Comparison of ENCODE assay signal across 7 cellular contexts in the genomic region with DNA sequence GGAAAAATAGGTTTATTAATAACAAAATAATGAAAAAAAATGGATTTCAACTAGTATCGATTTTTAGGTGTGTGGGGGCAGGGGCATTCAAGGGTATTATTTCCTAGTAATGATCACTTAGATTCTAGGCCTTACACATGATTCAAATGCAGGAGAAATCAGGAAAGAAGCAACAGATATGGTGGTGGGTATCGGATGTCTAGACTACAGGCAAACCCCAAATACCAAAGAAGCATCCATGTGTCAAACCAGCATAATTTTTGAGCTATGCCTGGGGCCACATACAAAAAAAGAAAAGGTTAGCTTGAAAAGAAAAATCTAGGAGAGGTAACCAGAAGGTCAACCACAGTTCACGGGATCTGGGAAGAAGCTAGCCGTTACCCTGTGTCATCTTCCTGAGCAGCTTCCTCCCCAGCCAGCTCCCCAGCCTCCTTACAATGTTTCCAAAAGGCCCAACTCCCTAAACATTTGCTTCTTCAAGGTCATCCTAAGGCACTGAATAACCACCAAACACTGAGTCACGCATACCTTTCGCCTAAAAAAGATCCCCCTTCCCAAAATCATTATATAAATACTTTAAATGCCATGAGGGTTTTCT. TPM values are rescaled to one million over a fixed set of nuclear protein-coding genes. Genes with fewer than 3 reads are reported as not detected.
DNase-seq lines count a peak whose midpoint lies in the region; ATAC-seq and TF ChIP-seq lines count a peak whose summit lies in the region.

No MANE protein-coding gene starts in this region.

- no peak for TF ChIP-seq POLR2A in prostate gland (IDR thresholded peaks at IDR 0.05)

- no peaks in the 10 kb centered on the region for H3K27me3 ChIP-seq in HAP-1 (ENCODE audit: low read depth)
- H3K27me3 ChIP-seq in PC-3 (ENCODE audit: low read length), result no peaks in the 10 kb centered on the region
- H3K27me3 ChIP-seq in endodermal cell (ENCODE audit: control insufficient read depth, insufficient read depth, low read length, poor library complexity, severe bottlenecking), result no peaks in the 10 kb centered on the region
- H3K27me3 ChIP-seq in prostate gland (replicated peaks; ENCODE audit: insufficient read depth), result no peaks in the 10 kb centered on the region

- POLR2A ChIA-PET in PC-3 (lab: Charles Lee; ENCODE audit: unreplicated experiment), result interaction anchor here (0.6 kb wide), 1 partner anchor 1941 kb away, joined by 3 read pairs; no protein-coding TSS in a partner anchor

- peak overlapping the region; percentile 97 for H3K27ac Mint-ChIP-seq in endodermal cell

- H4K20me1 ChIP-seq in PC-3 (ENCODE audit: low read length), result peaks cover 60% of the 10 kb centered on the region

- intact Hi-C loops in PC-3 (cut with micrococcal nuclease), result no loop called here
- intact Hi-C loops in prostate gland (cut with DNase I), result loop anchor here (5.0 kb wide), 1 partner anchor 45 kb away; no protein-coding TSS in a partner anchor

- H3K4me2 ChIP-seq in PC-3 (ENCODE audit: low read length), result peak overlapping the region; percentile 89

- no peaks in the 10 kb centered on the region for H3K36me3 Mint-ChIP-seq in endodermal cell (ENCODE audit: low read depth)

- 17 to 19% methylated on average over 3 to 6 of the region's 6 CpGs for WGBS in endodermal cell (ENCODE audit: insufficient coverage in 1 of 2, insufficient read length in 1 of 2), 2 experiments
- WGBS in prostate gland, result 28% methylated on average over 6 of the region's 6 CpGs

- no peaks in the 10 kb centered on the region for H3K9me2 ChIP-seq in PC-3 (replicated peaks; ENCODE audit: low read length)

- no peaks in the 10 kb centered on the region for H3F3A ChIP-seq in PC-3 (ENCODE audit: low read length, unreplicated experiment)

- no TSS peak for BruUV-seq in PC-3 (replicated peaks; lab: Mats Ljungman, UMichigan)

- in situ Hi-C loops in HAP-1 (cut with MboI; ENCODE audit: low sequenced_read_pairs), result no loop called here

- H3K4me3 Mint-ChIP-seq in endodermal cell, result peak overlapping the region; percentile 100

- H3K4me1 ChIP-seq in HAP-1 (peaks cover 57% of the 10 kb centered on the region), PC-3 (ENCODE audit: insufficient read depth, low read length) (peaks cover 37% of the 10 kb centered on the region), endodermal cell (ENCODE audit: control insufficient read depth, insufficient read depth, low read length) (peaks cover 27% of the 10 kb centered on the region), prostate gland (replicated peaks) (no peaks in the 10 kb centered on the region)

- H3K79me2 ChIP-seq in PC-3 (ENCODE audit: low read length), result peaks cover 82% of the 10 kb centered on the region

- H3K9ac ChIP-seq in PC-3 (ENCODE audit: low read length) (peak overlapping the region; percentile 98), endodermal cell (ENCODE audit: extremely low read depth, low read length, poor library complexity, severe bottlenecking) (peak overlapping the region; percentile 100)

- H3K27me3 Mint-ChIP-seq in endodermal cell (ENCODE audit: insufficient read depth), result no peaks in the 10 kb centered on the region

- H2AFZ ChIP-seq in PC-3 (ENCODE audit: low read length), result no peak overlapping the region

- H3K36me3 ChIP-seq in HAP-1 (replicated peaks), result peaks cover 8% of the 10 kb centered on the region
- no peaks in the 10 kb centered on the region for H3K36me3 ChIP-seq in PC-3 (ENCODE audit: low read depth, low read length)
- H3K36me3 ChIP-seq in endodermal cell (ENCODE audit: control insufficient read depth, insufficient read depth, low read length), result no peaks in the 10 kb centered on the region
- no peaks in the 10 kb centered on the region for H3K36me3 ChIP-seq in prostate gland

- no peak for TF ChIP-seq CTCF in PC-3 (conservative IDR thresholded peaks at IDR 0.05; ENCODE audit: low read depth, low read length)
- TF ChIP-seq CTCF in endodermal cell (conservative IDR thresholded peaks at IDR 0.05), result no peak
- TF ChIP-seq CTCF in prostate gland (IDR thresholded peaks at IDR 0.05), result no peak

- H3K27ac ChIP-seq in PC-3 (ENCODE audit: low read length) (peak overlapping the region; percentile 25; the same call in 1 of the 2 replicates), endodermal cell (ENCODE audit: low read depth, low read length) (no peak overlapping the region), prostate gland (peak overlapping the region; percentile 92 to 93), caudate nucleus (ENCODE audit: low read depth, low read length) (no peak overlapping the region)

- H3K4me1 Mint-ChIP-seq in endodermal cell, result peaks cover 60% of the 10 kb centered on the region

- H3K4me3 ChIP-seq in HAP-1 (peak overlapping the region; percentile 87), PC-3 (ENCODE audit: low read length) (peak overlapping the region; percentile 100), endodermal cell (ENCODE audit: low read length) (peak overlapping the region; percentile 100), prostate gland (peak overlapping the region; percentile 67 to 72)

- H3K9me3 Mint-ChIP-seq in endodermal cell, result no peaks in the 10 kb centered on the region

- CTCF ChIA-PET in PC-3 (lab: Charles Lee), result no interaction called here

- H3K9me3 ChIP-seq in HAP-1 (no peaks in the 10 kb centered on the region), PC-3 (ENCODE audit: low read length) (no peaks in the 10 kb centered on the region), endodermal cell (ENCODE audit: control insufficient read depth, low read length) (no peaks in the 10 kb centered on the region), prostate gland (no peaks in the 10 kb centered on the region)

- ATAC-seq in PC-3, result no peak

- DNase-seq in HAP-1 (ENCODE audit: low spot score in 2 of 2) (peak; percentile 38 to 54), PC-3 (no peak), endodermal cell (peak; percentile 66), prostate gland (ENCODE audit: low spot score) (peak; percentile 12), hypothalamus (lab: John Stamatoyannopoulos, UW) (no peak), nucleus accumbens (lab: John Stamatoyannopoulos, UW) (no peak), caudate nucleus (lab: John Stamatoyannopoulos, UW) (no peak)

RNA-seq across cellular contexts. Expression of a gene that starts 3.2 kb away (rescaled TPM):
- total RNA-seq in PC-3 (2014; rRNA removed) (32.0 and 32.3 TPM in 2 replicates), endodermal cell (100 to 1,000 TPM; 323 to 779 TPM), prostate gland (10 to 100 TPM; 69.1 to 74.1 TPM)
- 193 TPM for polyA plus RNA-seq in endodermal cell (2013, experiment 1 of 2)
- 173 TPM for polyA plus RNA-seq in endodermal cell (2013, experiment 2 of 2)

Comparison
In these comparisons a context has a peak if more than half of its experiments do, and no peak if none do; other contexts are left out.
1. DNase-seq: peak in HAP-1 (2 of 2), endodermal cell (single experiment) and prostate gland (single experiment); none in PC-3 (single experiment), hypothalamus (0 of 51), nucleus accumbens (0 of 56) and caudate nucleus (0 of 61).
2. H3K27ac ChIP-seq: peak in PC-3 (single experiment) and prostate gland (2 of 2); none in endodermal cell (single experiment) and caudate nucleus (single experiment).
3. Peak in every context shown above with its lines, with median percentiles within 50 percentile points of each other: H3K4me3 ChIP-seq.